In genomic region chr1:11157867-11158266, GRCh38 we compare ENCODE assay signal across 10 cellular contexts. TPM values are rescaled to one million over a fixed set of nuclear protein-coding genes. Genes with fewer than 3 reads are reported as not detected.
DNase-seq lines count a peak whose midpoint lies in the region; ATAC-seq and TF ChIP-seq lines count a peak whose summit lies in the region.
"Had no signal": no experiment of that assay in that cellular context is flagged by ENCODE, and none has a peak within 500 bp of the region (broad histone marks: within the 10 kb centered on the region; RNA-seq: fewer than 3 reads in every experiment).

No MANE protein-coding gene starts in this region.

- no peak overlapping the region for H3K4me2 ChIP-seq in hepatocyte

- TF ChIP-seq POLR2A in tibial nerve (IDR thresholded peaks at IDR 0.05) (no peak), transverse colon (IDR thresholded peaks at IDR 0.05) (no peak), spleen (IDR thresholded peaks at IDR 0.05) (no peak)

- H3K9me3 ChIP-seq in hepatocyte (ENCODE audit: low read depth) = no peaks in the 10 kb centered on the region
- H3K9me3 ChIP-seq in tibial nerve = no peaks in the 10 kb centered on the region
- no peaks in the 10 kb centered on the region for H3K9me3 ChIP-seq in transverse colon
- H3K9me3 ChIP-seq in spleen = no peaks in the 10 kb centered on the region

- intact Hi-C loops in transverse colon (cut with DNase I; ENCODE audit: low total_unique reads) (no loop called here), spleen (cut with DNase I; ENCODE audit: low total_unique reads) (no loop called here)

- in situ Hi-C loops in transverse colon (cut with MboI; ENCODE audit: low pct_ligation_motif_present in 1 of 4, low pct_unique_long_range_greater_than_20kb in 1 of 4, low sequenced_read_pairs in 3 of 4) = no loop called here

- TF ChIP-seq CTCF in hepatocyte (IDR thresholded peaks at IDR 0.05; ENCODE audit: poor library complexity) = no peak
- no peak for TF ChIP-seq CTCF in tibial nerve (IDR thresholded peaks at IDR 0.05)
- TF ChIP-seq CTCF in transverse colon (IDR thresholded peaks at IDR 0.05) = no peak
- no peak for TF ChIP-seq CTCF in spleen (IDR thresholded peaks at IDR 0.05 in 8 of 11, conservative IDR thresholded peaks at IDR 0.05 in 3 of 11)

- TF ChIP-seq EP300 in tibial nerve (IDR thresholded peaks at IDR 0.05) (peak in 1 of 2 donors; percentile 79), transverse colon (IDR thresholded peaks at IDR 0.05; ENCODE audit: low read depth) (no peak)

- peaks cover 10% of the 10 kb centered on the region for H3K4me1 ChIP-seq in hepatocyte (ENCODE audit: insufficient read depth)
- H3K4me1 ChIP-seq in tibial nerve = peaks cover 0 to 47% (median 13%) of the 10 kb centered on the region in 4 donors
- peaks cover 0 to 8% (median 0%) of the 10 kb centered on the region in 4 donors for H3K4me1 ChIP-seq in transverse colon
- H3K4me1 ChIP-seq in spleen = peaks cover 0 to 23% (median 6%) of the 10 kb centered on the region in 6 donors

- peak overlapping the region in 1 of 2 donors; percentile 23 for H3K4me3 Mint-ChIP-seq in activated T-cell treated with anti-CD3 and anti-CD28 coated beads, Interleukin-2, amount 50 U/mL, for 72 hours

- peaks cover 3 to 17% of the 10 kb centered on the region in 2 donors for H3K36me3 Mint-ChIP-seq in activated T-cell treated with anti-CD3 and anti-CD28 coated beads, Interleukin-2, amount 50 U/mL, for 72 hours (ENCODE audit: insufficient read depth in 2 of 2)

- no peaks in the 10 kb centered on the region for H3K9me3 Mint-ChIP-seq in activated T-cell treated with anti-CD3 and anti-CD28 coated beads, Interleukin-2, amount 50 U/mL, for 72 hours

- H3K27ac Mint-ChIP-seq in activated T-cell treated with anti-CD3 and anti-CD28 coated beads, Interleukin-2, amount 50 U/mL, for 72 hours = peak overlapping the region; percentile 79

- H2AFZ ChIP-seq in hepatocyte = no peak overlapping the region

- no peaks in the 10 kb centered on the region for H3K27me3 Mint-ChIP-seq in activated T-cell treated with anti-CD3 and anti-CD28 coated beads, Interleukin-2, amount 50 U/mL, for 72 hours (ENCODE audit: low read depth)

- 35 to 50% (median 45%) methylated on average over 2 of the region's 2 CpGs for WGBS in adipose tissue, 3 donors
- WGBS in hepatocyte (ENCODE audit: low lambda C conversion rate, missing lambda C conversion rate) = 85% methylated on average over 2 of the region's 2 CpGs
- 5 to 14% methylated on average over 2 of the region's 2 CpGs for WGBS in tibial nerve, 2 donors
- 26% methylated on average over 2 of the region's 2 CpGs; no CpG with 5 or more reads in 1 of the 2 donors for WGBS in transverse colon (ENCODE audit: low coverage in 1 of 2), 2 donors
- WGBS in spleen, 5 donors = 44 to 60% (median 53%) methylated on average over 2 of the region's 2 CpGs

- H3K79me2 ChIP-seq in hepatocyte = no peaks in the 10 kb centered on the region

- H4K20me1 ChIP-seq in hepatocyte (ENCODE audit: insufficient read depth, poor library complexity, severe bottlenecking) = no peaks in the 10 kb centered on the region

- no peaks in the 10 kb centered on the region for H3K9me2 ChIP-seq in hepatocyte (replicated peaks; ENCODE audit: insufficient read depth)

- H3K36me3 ChIP-seq in hepatocyte (replicated peaks; ENCODE audit: insufficient read depth, low read depth) = no peaks in the 10 kb centered on the region
- peaks cover 0 to 46% (median 0%) of the 10 kb centered on the region in 3 donors for H3K36me3 ChIP-seq in tibial nerve
- H3K36me3 ChIP-seq in transverse colon = peaks cover 0 to 22% (median 3%) of the 10 kb centered on the region in 4 donors
- H3K36me3 ChIP-seq in spleen = peaks cover 0 to 90% (median 32%) of the 10 kb centered on the region in 6 donors

- H3K4me3 ChIP-seq in hepatocyte (no peak overlapping the region), tibial nerve (no peak overlapping the region), transverse colon (no peak overlapping the region), spleen (no peak overlapping the region)

- H3K27me3 ChIP-seq in hepatocyte (no peaks in the 10 kb centered on the region), tibial nerve (no peaks in the 10 kb centered on the region), transverse colon (no peaks in the 10 kb centered on the region), spleen (replicated peaks in 1 of 7) (no peaks in the 10 kb centered on the region)

- no peak for DNase-seq in activated T-cell treated with anti-CD3 and anti-CD28 coated beads, Interleukin-2, amount 50 U/mL, for 72 hours
- no peak for DNase-seq in activated T-cell treated with anti-CD3 and anti-CD28 coated beads, Interleukin-2, amount 50 U/mL, for 1 hour
- DNase-seq in hepatocyte (ENCODE audit: low spot score) (no peak), tibial nerve (ENCODE audit: low spot score in 2 of 2) (peak; percentile 55 to 80), transverse colon (no peak), spleen (no peak), inferior parietal cortex (ENCODE audit: extremely low spot score) (no peak)
- DNase-seq: NK-92 treated with Interleukin-12 subunit alpha and Interleukin-12 subunit beta, amount 100 ng/mL, for 24 hours had no signal

- peaks cover 27% of the 10 kb centered on the region for H3K4me1 Mint-ChIP-seq in activated T-cell treated with anti-CD3 and anti-CD28 coated beads, Interleukin-2, amount 50 U/mL, for 72 hours (ENCODE audit: low read depth)

- ATAC-seq in activated T-cell treated with anti-CD3 and anti-CD28 coated beads, Interleukin-2, amount 50 U/mL, for 72 hours (replicated peaks in 1 of 2) = peak in 1 of 2 donors; percentile 30

- H3K27ac ChIP-seq in adipose tissue (ENCODE audit: low read depth, low read length) = peak overlapping the region; percentile 2
- peak overlapping the region; percentile 79 for H3K27ac ChIP-seq in hepatocyte
- peak overlapping the region; percentile 57 to 88 (median 72) for H3K27ac ChIP-seq in tibial nerve
- peak overlapping the region in 1 of 4 donors; percentile 1 for H3K27ac ChIP-seq in transverse colon
- no peak overlapping the region for H3K27ac ChIP-seq in spleen

RNA-seq across cellular contexts. Expression of gene ANGPTL7, which starts 31.3 kb away (rescaled TPM):
- not detected for total RNA-seq in activated T-cell treated with anti-CD3 and anti-CD28 coated beads, Interleukin-2, amount 50 U/mL, for 72 hours
- 1 to 10 TPM in 2 of 3 donors, under 1 TPM in 1; 0.45 to 1.7 (median 1.1) TPM for polyA plus RNA-seq in adipose tissue
- total RNA-seq in hepatocyte = 19.7 and 25.6 TPM in 2 replicates
- 37.2 and 50.5 TPM in 2 replicates for polyA plus RNA-seq in hepatocyte
- total RNA-seq in tibial nerve = 1,000 to 10,000 TPM; 1,094 to 2,140 (median 1,213) TPM
- under 1 TPM in 3 of 4 donors, not detected in 1; 0.55 to 1.00 (median 0.79) TPM for total RNA-seq in transverse colon
- total RNA-seq in spleen = not detected
- 1 to 10 TPM in 1 of 3 donors, under 1 TPM in 1, not detected in 1; 0.18 to 1.7 TPM for polyA plus RNA-seq in spleen
- polyA plus RNA-seq: BJ had no signal

RNA-seq across cellular contexts. Expression of gene EXOSC10, which starts 58.2 kb away (rescaled TPM):
- 10 to 100 TPM; 70.2 to 84.6 TPM for total RNA-seq in activated T-cell treated with anti-CD3 and anti-CD28 coated beads, Interleukin-2, amount 50 U/mL, for 72 hours
- 10 to 100 TPM; 21.2 to 31.6 (median 25.1) TPM for polyA plus RNA-seq in adipose tissue
- 42.0 and 47.0 TPM in 2 replicates for total RNA-seq in hepatocyte
- polyA plus RNA-seq in hepatocyte = 44.2 and 47.2 TPM in 2 replicates
- total RNA-seq in tibial nerve = 100 to 1,000 TPM in 3 of 4 donors, 10 to 100 TPM in 1; 96.1 to 181 (median 127) TPM
- 100 to 1,000 TPM in 1 of 4 donors, 10 to 100 TPM in 3; 43.8 to 113 (median 68.7) TPM for total RNA-seq in transverse colon
- 10 to 100 TPM; 48.2 to 66.3 (median 58.6) TPM for total RNA-seq in spleen
- 10 to 100 TPM; 27.5 to 49.6 (median 39.2) TPM for polyA plus RNA-seq in spleen

Comparison
In these comparisons a context has a peak if more than half of its experiments do, and no peak if none do; other contexts are left out.
1. DNase-seq: peak in tibial nerve (2 of 2); none in activated T-cell treated with anti-CD3 and anti-CD28 coated beads, Interleukin-2, amount 50 U/mL, for 72 hours (0 of 2), activated T-cell treated with anti-CD3 and anti-CD28 coated beads, Interleukin-2, amount 50 U/mL, for 1 hour (single experiment), hepatocyte (single experiment), transverse colon (single experiment), spleen (single experiment) and inferior parietal cortex (single experiment).
2. H3K27ac ChIP-seq: peak in adipose tissue (single experiment), hepatocyte (single experiment) and tibial nerve (4 of 4); none in spleen (0 of 8).
3. RNA of gene ANGPTL7, which starts 31.3 kb away (total RNA-seq): 1,094 to 2,140 TPM in tibial nerve; 19.7 to 25.6 TPM in hepatocyte, 0.55 to 1.00 TPM in transverse colon, not detected in activated T-cell treated with anti-CD3 and anti-CD28 coated beads, Interleukin-2, amount 50 U/mL, for 72 hours and not detected in spleen; every median in the first group is over 10 times any median in the second.